9 cellular contexts compared by ENCODE assay signal in the genomic region with DNA sequence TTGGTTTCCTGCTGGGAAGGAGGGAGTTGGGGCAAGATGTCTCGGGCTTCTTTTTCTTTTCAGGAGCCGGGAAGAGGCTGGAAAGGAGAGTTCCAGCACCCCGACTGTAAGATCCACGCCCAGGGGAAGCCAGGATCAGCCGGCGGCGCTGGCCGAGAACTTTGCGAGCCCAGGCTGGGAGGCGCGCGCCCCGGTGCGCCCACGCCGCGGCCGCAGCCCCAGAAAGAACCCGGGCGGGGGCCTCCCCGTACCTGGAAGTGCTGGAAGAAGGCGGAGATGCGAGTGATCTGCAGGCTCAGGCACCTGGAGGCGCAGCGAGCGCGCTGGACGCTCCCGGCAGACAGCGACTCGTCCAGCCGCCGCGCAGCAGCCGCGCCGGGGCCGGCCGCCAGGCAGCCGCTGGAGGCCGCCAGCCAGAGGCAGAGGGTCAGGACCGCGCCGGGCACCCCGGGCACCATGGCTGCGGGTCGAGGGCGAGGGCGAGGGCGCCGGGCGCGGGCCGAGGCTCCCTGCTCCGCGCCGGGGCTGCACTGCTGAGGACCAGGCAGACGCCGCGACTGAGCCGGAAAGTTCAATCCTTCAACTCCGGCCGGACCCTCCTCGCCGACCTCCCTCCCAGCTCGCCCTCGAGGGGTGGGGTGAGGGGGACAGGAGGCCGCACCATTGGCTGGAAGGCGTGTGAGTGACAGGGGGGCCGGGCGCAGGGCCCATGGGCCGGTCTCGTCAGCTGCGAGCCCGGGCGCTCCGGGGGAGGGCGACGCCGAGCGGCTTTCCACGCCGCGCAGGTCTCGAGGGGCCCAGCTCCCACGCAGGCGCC. TPM values are rescaled to one million over a fixed set of nuclear protein-coding genes. Genes with fewer than 3 reads are reported as not detected.
DNase-seq lines count a peak whose midpoint lies in the region; ATAC-seq and TF ChIP-seq lines count a peak whose summit lies in the region.
"Had no signal": no experiment of that assay in that cellular context is flagged by ENCODE, and none has a peak within 500 bp of the region (broad histone marks: within the 10 kb centered on the region; RNA-seq: fewer than 3 reads in every experiment).

A gene with protein sequence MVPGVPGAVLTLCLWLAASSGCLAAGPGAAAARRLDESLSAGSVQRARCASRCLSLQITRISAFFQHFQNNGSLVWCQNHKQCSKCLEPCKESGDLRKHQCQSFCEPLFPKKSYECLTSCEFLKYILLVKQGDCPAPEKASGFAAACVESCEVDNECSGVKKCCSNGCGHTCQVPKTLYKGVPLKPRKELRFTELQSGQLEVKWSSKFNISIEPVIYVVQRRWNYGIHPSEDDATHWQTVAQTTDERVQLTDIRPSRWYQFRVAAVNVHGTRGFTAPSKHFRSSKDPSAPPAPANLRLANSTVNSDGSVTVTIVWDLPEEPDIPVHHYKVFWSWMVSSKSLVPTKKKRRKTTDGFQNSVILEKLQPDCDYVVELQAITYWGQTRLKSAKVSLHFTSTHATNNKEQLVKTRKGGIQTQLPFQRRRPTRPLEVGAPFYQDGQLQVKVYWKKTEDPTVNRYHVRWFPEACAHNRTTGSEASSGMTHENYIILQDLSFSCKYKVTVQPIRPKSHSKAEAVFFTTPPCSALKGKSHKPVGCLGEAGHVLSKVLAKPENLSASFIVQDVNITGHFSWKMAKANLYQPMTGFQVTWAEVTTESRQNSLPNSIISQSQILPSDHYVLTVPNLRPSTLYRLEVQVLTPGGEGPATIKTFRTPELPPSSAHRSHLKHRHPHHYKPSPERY (minus strand): TSS at position 559 of the 817 bp plus-strand sequence. CDS start 101 bp downstream, at position 458.

- H3K36me3 ChIP-seq in ascending aorta (no peaks in the 10 kb centered on the region), iPS-15b (ENCODE audit: control insufficient read depth, insufficient read depth, low read length) (no peaks in the 10 kb centered on the region), smooth muscle cell (ENCODE audit: low read depth) (no peaks in the 10 kb centered on the region)

- H3K4me2 ChIP-seq in smooth muscle cell: peak within 1 kb of the TSS; percentile 86

- 48% methylated on average over 63 of the region's 87 CpGs for WGBS in smooth muscle cell (ENCODE audit: low lambda C conversion rate)

- H3F3A ChIP-seq in smooth muscle cell (ENCODE audit: low read depth): no peaks in the 10 kb centered on the region

- ATAC-seq in HG03108 (IDR thresholded peaks at IDR 0.05; ENCODE audit: unreplicated experiment) (no peak), HG03175 (IDR thresholded peaks at IDR 0.05; ENCODE audit: unreplicated experiment) (no peak)

- H3K4me3 ChIP-seq in ascending aorta (peak within 1 kb of the TSS; percentile 65 to 71), iPS-15b (ENCODE audit: low read depth, low read length) (peak within 1 kb of the TSS; percentile 70), smooth muscle cell (peak within 1 kb of the TSS; percentile 57)

- DNase-seq in NCI-H524 (lab: John Stamatoyannopoulos, UW): peak; percentile 60 to 78
- DNase-seq in NCI-H524 treated with DMSO at 0.1 percent for 48 hours (lab: John Stamatoyannopoulos, UW): no peak
- peak in 1 of 2 donors; percentile 69 for DNase-seq in ascending aorta (ENCODE audit: low spot score in 2 of 2)
- DNase-seq in smooth muscle cell (lab: John Stamatoyannopoulos, UW; ENCODE audit: unreplicated experiment): peak; percentile 14
- no peak for DNase-seq in GDM1 (lab: John Stamatoyannopoulos, UW)

- H3K9ac ChIP-seq in iPS-15b (ENCODE audit: low read depth, low read length): peak within 1 kb of the TSS; percentile 24
- H3K9ac ChIP-seq in smooth muscle cell (ENCODE audit: low read depth): no peak within 1 kb of the TSS

- peak within 1 kb of the TSS; percentile 69 for H2AFZ ChIP-seq in smooth muscle cell (ENCODE audit: low read depth)

- H3K4me1 ChIP-seq in ascending aorta (peaks cover 0 to 4% of the 10 kb centered on the region in 2 donors), iPS-15b (ENCODE audit: control insufficient read depth, insufficient read depth, low read length) (peaks cover 6% of the 10 kb centered on the region), smooth muscle cell (ENCODE audit: low read depth) (no peaks in the 10 kb centered on the region)

- intact Hi-C loops in ascending aorta (cut with DNase I): no loop called here

- H3K27ac ChIP-seq in ascending aorta: peak within 1 kb of the TSS; percentile 11 to 28
- H3K27ac ChIP-seq in smooth muscle cell (ENCODE audit: low read depth): no peak within 1 kb of the TSS

- TF ChIP-seq CTCF in ascending aorta (IDR thresholded peaks at IDR 0.05) (no peak), smooth muscle cell (IDR thresholded peaks at IDR 0.05; ENCODE audit: borderline replicate concordance, insufficient read depth, poor library complexity, severe bottlenecking) (no peak)

- H3K27me3 ChIP-seq in ascending aorta (no peaks in the 10 kb centered on the region), iPS-15b (ENCODE audit: control insufficient read depth, insufficient read depth, low read length) (peaks cover 39% of the 10 kb centered on the region), smooth muscle cell (ENCODE audit: low read depth) (no peaks in the 10 kb centered on the region)

- H4K20me1 ChIP-seq in smooth muscle cell (ENCODE audit: low read depth): peaks cover 35% of the 10 kb centered on the region

- no peaks in the 10 kb centered on the region for H3K79me2 ChIP-seq in smooth muscle cell (ENCODE audit: low read depth)

- H3K9me3 ChIP-seq in ascending aorta (no peaks in the 10 kb centered on the region), iPS-15b (ENCODE audit: control insufficient read depth, insufficient read depth, low read length) (no peaks in the 10 kb centered on the region), smooth muscle cell (replicated peaks; ENCODE audit: low read depth) (no peaks in the 10 kb centered on the region)

RNA-seq across cellular contexts. Expression of the gene that starts here (rescaled TPM):
- total RNA-seq in ascending aorta (1.7 TPM), smooth muscle cell (73.9 and 76.3 TPM in 2 replicates)
- 25.3 and 29.9 TPM in 2 replicates for polyA plus RNA-seq in smooth muscle cell
- total RNA-seq: activated CD8-positive, alpha-beta memory T cell treated with anti-CD3 and anti-CD28 coated beads for 36 hours had no signal

Comparison
In these comparisons a context has a peak if more than half of its experiments do, and no peak if none do; other contexts are left out.
1. RNA of the gene that starts here (total RNA-seq): 73.9 to 76.3 TPM in smooth muscle cell; 1.7 TPM in ascending aorta (single experiment); every median in the first group is over 10 times any median in the second.
2. DNase-seq: peak in NCI-H524 (2 of 2) and smooth muscle cell (single experiment); none in NCI-H524 treated with DMSO at 0.1 percent for 48 hours (single experiment) and GDM1 (single experiment).
3. Peak in every context shown above with its lines, with median percentiles within 50 percentile points of each other: H3K4me3 ChIP-seq.